Comparison of ENCODE assay signal across 24 cellular contexts in the genomic region with DNA sequence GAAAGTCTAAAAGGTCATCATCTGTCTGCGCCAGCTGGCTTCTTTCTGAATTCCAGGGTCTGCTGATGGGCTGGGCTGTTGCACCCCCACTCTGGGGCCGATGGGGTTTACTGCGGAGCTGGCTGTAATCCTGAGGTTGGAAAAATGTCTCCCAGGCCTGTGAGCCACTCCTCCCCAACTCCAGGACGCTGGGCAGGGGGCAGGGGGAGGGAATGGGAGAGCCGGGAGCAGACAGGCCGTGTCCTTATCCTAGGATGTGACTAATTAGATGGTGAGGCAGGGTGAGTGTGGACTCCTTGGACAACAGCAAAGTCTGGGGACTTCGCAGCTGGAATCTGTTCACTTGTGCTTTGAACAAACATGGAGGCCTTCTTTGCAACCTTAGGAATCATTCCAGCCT. TPM values are rescaled to one million over a fixed set of nuclear protein-coding genes. Genes with fewer than 3 reads are reported as not detected.
A peak's percentile ranks its signal among the peaks of the same experiment; 100 is the strongest.
DNase-seq lines count a peak whose midpoint lies in the region; ATAC-seq and TF ChIP-seq lines count a peak whose summit lies in the region.
"Had no signal": no experiment of that assay in that cellular context is flagged by ENCODE, and none has a peak within 500 bp of the region (broad histone marks: within the 10 kb centered on the region; RNA-seq: fewer than 3 reads in every experiment).

No MANE protein-coding gene starts in this region.

- no peak for ATAC-seq in thoracic aorta (ENCODE audit: insufficient number of reproducible peaks, low FRiP score, low read depth)
- ATAC-seq: activated T-cell treated with anti-CD3 and anti-CD28 coated beads, Interleukin-2, amount 50 U/mL, for 72 hours; gastroesophageal sphincter had no signal

- TF ChIP-seq CTCF in endodermal cell (conservative IDR thresholded peaks at IDR 0.05), result no peak
- TF ChIP-seq CTCF in thoracic aorta (IDR thresholded peaks at IDR 0.05), result no peak

- H3K4me3 Mint-ChIP-seq in endodermal cell, result no peak overlapping the region
- H3K4me3 Mint-ChIP-seq: activated B cell treated with CpG ODN at 0.5 μM for 24 hours; activated naive CD8-positive, alpha-beta T cell; activated T-cell treated with anti-CD3 and anti-CD28 coated beads, Interleukin-2, amount 50 U/mL, for 72 hours; brain had no signal

- H3K27ac ChIP-seq in endodermal cell (ENCODE audit: low read depth, low read length) (no peak overlapping the region), thoracic aorta (peak overlapping the region; percentile 58 to 64)
- H3K27ac ChIP-seq: A549; BLaER1 treated with 17β-estradiol and CSF1 and Interleukin-3, amounts not matched to agents 10 nM and 100 nM; gastroesophageal sphincter; neutrophil had no signal

- H3K9me3 Mint-ChIP-seq in endodermal cell, result peaks cover 24% of the 10 kb centered on the region

- peaks cover 27% of the 10 kb centered on the region for H3K4me1 Mint-ChIP-seq in endodermal cell
- H3K4me1 Mint-ChIP-seq: brain had no signal

- H3K36me3 Mint-ChIP-seq in endodermal cell (ENCODE audit: low read depth), result no peaks in the 10 kb centered on the region
- H3K36me3 Mint-ChIP-seq: brain had no signal

- H3K4me1 ChIP-seq in endodermal cell (ENCODE audit: control insufficient read depth, insufficient read depth, low read length), result peaks cover 12% of the 10 kb centered on the region
- peaks cover 17 to 47% of the 10 kb centered on the region in 2 donors for H3K4me1 ChIP-seq in thoracic aorta (ENCODE audit: control insufficient read depth in 1 of 2, low read depth in 2 of 2)
- H3K4me1 ChIP-seq: A549, gastroesophageal sphincter, uterus had no signal

- H3K36me3 ChIP-seq in endodermal cell (ENCODE audit: control insufficient read depth, insufficient read depth, low read length) (no peaks in the 10 kb centered on the region), thoracic aorta (no peaks in the 10 kb centered on the region)
- H3K36me3 ChIP-seq: gastroesophageal sphincter, neutrophil, uterus had no signal

- H3K4me3 ChIP-seq in endodermal cell (ENCODE audit: low read length) (no peak overlapping the region), thoracic aorta (no peak overlapping the region)
- H3K4me3 ChIP-seq: A549; BLaER1 treated with 17β-estradiol and CSF1 and Interleukin-3, amounts not matched to agents 10 nM and 100 nM; gastroesophageal sphincter; uterus had no signal

- H3K9ac ChIP-seq in endodermal cell (ENCODE audit: extremely low read depth, low read length, poor library complexity, severe bottlenecking), result no peak overlapping the region
- H3K9ac ChIP-seq: BLaER1 treated with 17β-estradiol and CSF1 and Interleukin-3, amounts not matched to agents 10 nM and 100 nM had no signal

- H3K27me3 ChIP-seq in endodermal cell (ENCODE audit: control insufficient read depth, insufficient read depth, low read length, poor library complexity, severe bottlenecking), result no peaks in the 10 kb centered on the region
- H3K27me3 ChIP-seq in thoracic aorta (replicated peaks; ENCODE audit: insufficient read depth), result no peaks in the 10 kb centered on the region
- H3K27me3 ChIP-seq: gastroesophageal sphincter, uterus had no signal

- peak; percentile 1 for DNase-seq in activated CD8-positive, alpha-beta memory T cell treated with anti-CD3 and anti-CD28 coated beads, Interleukin-2, amount 50 U/mL, for 4 hours
- DNase-seq in activated CD8-positive, alpha-beta memory T cell treated with anti-CD3 and anti-CD28 coated beads, Interleukin-2, amount 50 U/mL, for 48 hours, result no peak
- DNase-seq in endodermal cell (peak; percentile 17), left kidney (ENCODE audit: low read depth, low spot score) (peak; percentile 62), thoracic aorta (ENCODE audit: low spot score) (no peak), H4 (ENCODE audit: low spot score) (no peak), SIG-M5 (lab: John Stamatoyannopoulos, UW) (no peak)
- no peak for DNase-seq in stimulated activated naive CD4-positive, alpha-beta T cell treated with Interleukin-2 at 50 U/mL for 16 hours (lab: John Stamatoyannopoulos, UW)
- DNase-seq: activated B cell treated with CpG ODN at 0.5 μM for 24 hours; activated CD4-positive, alpha-beta T cell treated with anti-CD3 and anti-CD28 coated beads, Interleukin-2, amount 50 U/mL, for 48 hours; activated T-cell treated with anti-CD3 and anti-CD28 coated beads, Interleukin-2, amount 50 U/mL, for 72 hours; Calu3; NCI-H1092; NCI-H2029 treated with DMSO at 0.1 percent for 48 hours; NCI-H446; stimulated activated CD4-positive, alpha-beta T cell treated with anti-CD3 and anti-CD28 coated beads, Interleukin-12 subunit alpha, Interleukin-12 subunit beta, amount 100 ng/mL, for 4 hours; T1000; uterus had no signal

- H3K9me3 ChIP-seq in endodermal cell (ENCODE audit: control insufficient read depth, low read length) (peaks cover 18% of the 10 kb centered on the region), thoracic aorta (peaks cover 9% of the 10 kb centered on the region)
- H3K9me3 ChIP-seq: uterus had no signal

- no peak overlapping the region for H3K27ac Mint-ChIP-seq in endodermal cell
- H3K27ac Mint-ChIP-seq: activated B cell treated with CpG ODN at 0.5 μM for 24 hours; activated naive CD8-positive, alpha-beta T cell; activated T-cell treated with anti-CD3 and anti-CD28 coated beads, Interleukin-2, amount 50 U/mL, for 72 hours; brain had no signal

- H3K27me3 Mint-ChIP-seq in endodermal cell (ENCODE audit: insufficient read depth), result no peaks in the 10 kb centered on the region
- H3K27me3 Mint-ChIP-seq: activated naive CD8-positive, alpha-beta T cell; brain had no signal

- WGBS in endodermal cell (ENCODE audit: insufficient coverage in 1 of 2, insufficient read length in 1 of 2), 2 experiments, result 81 to 91% methylated on average over 5 to 7 of the region's 7 CpGs

RNA-seq across cellular contexts. Expression of gene LRRC32, which starts 48.7 kb away (rescaled TPM):
- total RNA-seq in endodermal cell (1 to 10 TPM; 1.3 to 1.6 TPM), thoracic aorta (100 to 1,000 TPM; 133 to 214 TPM)
- polyA plus RNA-seq in endodermal cell (2013, experiment 1 of 2), result 2.0 TPM
- polyA plus RNA-seq in endodermal cell (2013, experiment 2 of 2), result 2.2 TPM
- total RNA-seq in H4 (2014; rRNA removed; shearing (Covaris generic)), result 0.04 and 0.29 TPM in 2 replicates
- total RNA-seq: Calu3 had no signal

Comparison
In these comparisons a context has a peak if more than half of its experiments do, and no peak if none do; other contexts are left out.
1. DNase-seq: peak in activated CD8-positive, alpha-beta memory T cell treated with anti-CD3 and anti-CD28 coated beads, Interleukin-2, amount 50 U/mL, for 4 hours (single experiment), endodermal cell (single experiment) and left kidney (single experiment); none in activated CD8-positive, alpha-beta memory T cell treated with anti-CD3 and anti-CD28 coated beads, Interleukin-2, amount 50 U/mL, for 48 hours (single experiment), thoracic aorta (single experiment), stimulated activated naive CD4-positive, alpha-beta T cell treated with Interleukin-2 at 50 U/mL for 16 hours (single experiment), H4 (single experiment) and SIG-M5 (single experiment).
2. RNA of gene LRRC32, which starts 48.7 kb away (total RNA-seq): 133 to 214 TPM in thoracic aorta; 1.3 to 1.6 TPM in endodermal cell and 0.04 to 0.29 TPM in H4; every median in the first group is over 10 times any median in the second.